Comparison of ENCODE assay signal across 15 cellular contexts in genomic region chr6:138540468-138540867, GRCh38. TPM values are rescaled to one million over a fixed set of nuclear protein-coding genes. Genes with fewer than 3 reads are reported as not detected.
A peak's percentile ranks its signal among the peaks of the same experiment; 100 is the strongest.
DNase-seq lines count a peak whose midpoint lies in the region; ATAC-seq and TF ChIP-seq lines count a peak whose summit lies in the region.
"Had no signal": no experiment of that assay in that cellular context is flagged by ENCODE, and none has a peak within 500 bp of the region (broad histone marks: within the 10 kb centered on the region; RNA-seq: fewer than 3 reads in every experiment).

No MANE protein-coding gene starts in this region.

- H3K36me3 Mint-ChIP-seq in type B pancreatic cell (peaks cover 3% of the 10 kb centered on the region), Calu3 (ENCODE audit: insufficient read depth, unreplicated experiment) (no peaks in the 10 kb centered on the region)
- H3K36me3 Mint-ChIP-seq: activated naive CD8-positive, alpha-beta T cell treated with anti-CD3 and anti-CD28 coated beads, Interleukin-2, amount 10 ng/mL, durations not matched to agents 7 days and 5 days had no signal

- no peak overlapping the region for H3K18ac ChIP-seq in mesenchymal stem cell (ENCODE audit: low read depth in 1 of 2, low read length in 2 of 2)

- peaks cover 8% of the 10 kb centered on the region for H3K79me1 ChIP-seq in mesenchymal stem cell (replicated peaks; ENCODE audit: low read length, poor library complexity, severe bottlenecking)

- H3K4me1 Mint-ChIP-seq in type B pancreatic cell (ENCODE audit: unreplicated experiment) (peaks cover 46% of the 10 kb centered on the region), Calu3 (ENCODE audit: low read depth, unreplicated experiment) (peaks cover 2% of the 10 kb centered on the region)

- H3K27ac Mint-ChIP-seq in type B pancreatic cell (peak overlapping the region; percentile 64), Calu3 (ENCODE audit: unreplicated experiment) (no peak overlapping the region)
- H3K27ac Mint-ChIP-seq: activated naive CD8-positive, alpha-beta T cell treated with anti-CD3 and anti-CD28 coated beads, Interleukin-2, amount 10 ng/mL, durations not matched to agents 7 days and 5 days; stimulated activated naive CD8-positive, alpha-beta T cell treated with anti-CD3 and anti-CD28 coated beads, Interleukin-15, Interleukin-2, amounts not matched to agents 100 ng/mL and 50 ng/mL, for 24 hours had no signal

- H3K4ac ChIP-seq in mesenchymal stem cell (ENCODE audit: low read depth in 1 of 2, low read length in 2 of 2): no peak overlapping the region

- H3K9me3 Mint-ChIP-seq in type B pancreatic cell: no peaks in the 10 kb centered on the region
- H3K9me3 Mint-ChIP-seq in Calu3 (ENCODE audit: low read depth, unreplicated experiment): no peaks in the 10 kb centered on the region
- H3K9me3 Mint-ChIP-seq: activated naive CD8-positive, alpha-beta T cell treated with anti-CD3 and anti-CD28 coated beads, Interleukin-2, amount 10 ng/mL, durations not matched to agents 7 days and 5 days; stimulated activated naive CD8-positive, alpha-beta T cell treated with anti-CD3 and anti-CD28 coated beads, Interleukin-15, Interleukin-2, amounts not matched to agents 100 ng/mL and 50 ng/mL, for 24 hours had no signal

- H3K4me1 ChIP-seq in HUES6 (ENCODE audit: control insufficient read depth, insufficient read depth, low read length) (peaks cover 64% of the 10 kb centered on the region), mesenchymal stem cell (ENCODE audit: control insufficient read depth, insufficient read depth, low read depth, low read length) (peaks cover 5% of the 10 kb centered on the region)

- H3K27me3 Mint-ChIP-seq in type B pancreatic cell: no peaks in the 10 kb centered on the region
- no peaks in the 10 kb centered on the region for H3K27me3 Mint-ChIP-seq in Calu3 (ENCODE audit: unreplicated experiment)

- no peak overlapping the region for H2BK5ac ChIP-seq in mesenchymal stem cell (ENCODE audit: low read depth, low read length, poor library complexity, severe bottlenecking)

- H2BK12ac ChIP-seq in mesenchymal stem cell (ENCODE audit: low read length in 2 of 2): no peak overlapping the region

- H4K91ac ChIP-seq in mesenchymal stem cell (ENCODE audit: low read length): no peak overlapping the region

- no peak overlapping the region for H2AK5ac ChIP-seq in mesenchymal stem cell (ENCODE audit: low read length, severe bottlenecking)

- H3K4me2 ChIP-seq in mesenchymal stem cell (ENCODE audit: low read length, poor library complexity, severe bottlenecking): peak overlapping the region; percentile 32
- H3K4me2 ChIP-seq: SK-N-SH had no signal

- TF ChIP-seq CTCF in fibroblast of mammary gland (conservative IDR thresholded peaks at IDR 0.05; ENCODE audit: control insufficient read depth, insufficient read depth, low read depth, low read length) (no peak), type B pancreatic cell (conservative IDR thresholded peaks at IDR 0.05) (no peak), Calu3 (IDR thresholded peaks at IDR 0.05; ENCODE audit: unreplicated experiment) (no peak)

- H2AFZ ChIP-seq in mesenchymal stem cell (ENCODE audit: low read depth, low read length): no peak overlapping the region

- H3K14ac ChIP-seq in mesenchymal stem cell (ENCODE audit: low read length in 2 of 2): no peak overlapping the region

- no peak overlapping the region for H2BK15ac ChIP-seq in mesenchymal stem cell (ENCODE audit: low read depth, poor library complexity, severe bottlenecking)

- intact Hi-C loops in Calu3 (cut with micrococcal nuclease; ENCODE audit: unreplicated experiment): no loop called here

- H3K4me3 ChIP-seq in HUES6 (ENCODE audit: low read depth, low read length) (no peak overlapping the region), fibroblast of mammary gland (ENCODE audit: control insufficient read depth, low read depth, low read length) (no peak overlapping the region), mesenchymal stem cell (ENCODE audit: insufficient read depth in 1 of 2, low read depth in 1 of 2, low read length in 2 of 2) (peak overlapping the region in 1 of 2 experiments; percentile 63)
- H3K4me3 ChIP-seq: ovary had no signal

- BruUV-seq in Calu3 (replicated peaks; lab: Mats Ljungman, UMichigan): no TSS peak

- DNase-seq in fibroblast of mammary gland (ENCODE audit: low read depth) (peak; percentile 79), mesenchymal stem cell (peak; percentile 86), type B pancreatic cell (ENCODE audit: extremely low spot score, unreplicated experiment) (no peak), mucosa of gallbladder (ENCODE audit: low spot score) (no peak), Calu3 (no peak)
- DNase-seq: activated CD8-positive, alpha-beta memory T cell treated with anti-CD3 and anti-CD28 coated beads, Interleukin-2, amount 50 U/mL, for 48 hours; activated naive CD8-positive, alpha-beta T cell treated with anti-CD3 and anti-CD28 coated beads, Interleukin-2, amount 10 ng/mL, durations not matched to agents 7 days and 5 days; COR-L47; NCI-H1694; ovary; SK-N-SH; stimulated activated CD4-positive, alpha-beta T cell treated with anti-CD3 and anti-CD28 coated beads, Interleukin-4, amount 100 ng/mL, for 4 hours had no signal

- H3K9ac ChIP-seq in HUES6 (ENCODE audit: low read length): no peak overlapping the region
- peak overlapping the region; percentile 89 for H3K9ac ChIP-seq in mesenchymal stem cell (ENCODE audit: low read length)
- H3K9ac ChIP-seq: SK-N-SH had no signal

- H3K36me3 ChIP-seq in HUES6 (ENCODE audit: control insufficient read depth, insufficient read depth, low read length) (no peaks in the 10 kb centered on the region), mesenchymal stem cell (ENCODE audit: control insufficient read depth in 1 of 2, insufficient read depth in 2 of 2, low read depth in 1 of 2, low read length in 2 of 2) (no peaks in the 10 kb centered on the region)
- H3K36me3 ChIP-seq: ovary had no signal

- H3K27me3 ChIP-seq in HUES6 (ENCODE audit: control insufficient read depth, insufficient read depth, low read length) (no peaks in the 10 kb centered on the region), mesenchymal stem cell (ENCODE audit: control insufficient read depth in 1 of 2, insufficient read depth in 1 of 2, low read length in 2 of 2) (no peaks in the 10 kb centered on the region)
- H3K27me3 ChIP-seq: ovary had no signal

- H3K4me3 Mint-ChIP-seq in type B pancreatic cell (no peak overlapping the region), Calu3 (ENCODE audit: low read depth, unreplicated experiment) (no peak overlapping the region)
- H3K4me3 Mint-ChIP-seq: activated naive CD8-positive, alpha-beta T cell treated with anti-CD3 and anti-CD28 coated beads, Interleukin-2, amount 10 ng/mL, durations not matched to agents 7 days and 5 days; stimulated activated naive CD8-positive, alpha-beta T cell treated with anti-CD3 and anti-CD28 coated beads, Interleukin-15, Interleukin-2, amounts not matched to agents 100 ng/mL and 50 ng/mL, for 24 hours had no signal

- H2BK120ac ChIP-seq in mesenchymal stem cell (ENCODE audit: low read depth, low read length): no peak overlapping the region

- no peak for ATAC-seq in GM21723 (IDR thresholded peaks at IDR 0.05; ENCODE audit: unreplicated experiment)

- WGBS in mesenchymal stem cell: 31% methylated on average over 2 of the region's 4 CpGs

- no peak overlapping the region for H3K23ac ChIP-seq in mesenchymal stem cell (ENCODE audit: low read length in 2 of 2)

- H3K9me3 ChIP-seq in HUES6 (ENCODE audit: control insufficient read depth, insufficient read depth, low read depth, low read length) (no peaks in the 10 kb centered on the region), mesenchymal stem cell (ENCODE audit: control insufficient read depth, low read length) (no peaks in the 10 kb centered on the region)
- H3K9me3 ChIP-seq: ovary, SK-N-SH had no signal

- CTCF ChIA-PET in Calu3 (lab: Charles Lee): no interaction called here

- H3K27ac ChIP-seq in HUES6 (ENCODE audit: low read depth, low read length) (0 out of 2 replicates have a peak overlapping the region, but pooled peaks have one; percentile 48), mesenchymal stem cell (ENCODE audit: low read length, poor library complexity, severe bottlenecking) (peak overlapping the region; percentile 85)
- H3K27ac ChIP-seq: ovary had no signal

- no peak overlapping the region for H4K8ac ChIP-seq in mesenchymal stem cell (ENCODE audit: low read length)

RNA-seq across cellular contexts. Expression of gene NHSL1, which starts 41.2 kb away (rescaled TPM):
- polyA plus RNA-seq in mesenchymal stem cell (2013, experiment 1 of 2): 16.1 TPM
- 16.4 TPM for polyA plus RNA-seq in mesenchymal stem cell (2013, experiment 2 of 2)
- total RNA-seq in type B pancreatic cell (ENCODE audit: low replicate concordance) (29.7 and 63.9 TPM in 2 replicates), mucosa of gallbladder (44.3 TPM), Calu3 (2022) (26.6 and 26.8 TPM in 2 replicates)

Comparison
In these comparisons a context has a peak if more than half of its experiments do, and no peak if none do; other contexts are left out.
1. DNase-seq: peak in fibroblast of mammary gland (single experiment) and mesenchymal stem cell (single experiment); none in type B pancreatic cell (single experiment), mucosa of gallbladder (single experiment) and Calu3 (single experiment).